1 cellular context compared by ENCODE assay signal in genomic region chr14:66782853-66783252, GRCh38.
TF ChIP-seq lines count a peak whose summit lies in the region.

No MANE protein-coding gene starts in this region.

TF ChIP-seq in HCT116, 20 proteins besides CTCF, POLR2A, EP300 and RAD21 (continued from another document):
- TF ChIP-seq MAX (IDR thresholded peaks at IDR 0.05) (no peak), REST (IDR thresholded peaks at IDR 0.05; ENCODE audit: low read depth) (no peak), ZFX (IDR thresholded peaks at IDR 0.05) (no peak)
